Comparison of ENCODE assay signal across 5 cellular contexts in the genomic region with DNA sequence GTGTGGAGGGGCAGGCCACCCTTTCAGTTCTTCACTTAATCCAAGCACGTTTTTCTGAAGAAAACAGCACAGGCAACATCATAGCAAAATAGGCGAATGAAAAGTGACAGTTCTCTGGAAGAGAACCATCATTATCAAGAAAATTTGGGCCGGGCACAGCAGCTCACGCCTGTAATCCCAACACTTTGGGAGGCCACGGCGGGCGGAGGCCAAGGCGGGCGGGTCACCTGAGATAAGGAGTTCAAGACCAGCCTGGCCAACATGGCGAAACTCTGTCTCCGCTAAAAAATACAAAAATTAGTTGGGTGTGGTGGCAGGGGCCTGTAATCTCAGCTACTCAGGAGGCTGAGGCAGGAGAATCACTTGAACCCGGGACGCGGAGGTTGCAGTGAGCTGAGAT. TPM values are rescaled to one million over a fixed set of nuclear protein-coding genes. Genes with fewer than 3 reads are reported as not detected.
"Had no signal": no experiment of that assay in that cellular context is flagged by ENCODE, and none has a peak within 500 bp of the region (broad histone marks: within the 10 kb centered on the region; RNA-seq: fewer than 3 reads in every experiment).

No MANE protein-coding gene starts in this region.

RNA-seq across cellular contexts. Expression of a gene that starts 28.7 kb away (rescaled TPM):
- total RNA-seq: GM23248, H1, H9, HepG2, HT-29 had no signal

RNA-seq across cellular contexts. Expression of a gene that starts 57.6 kb away (rescaled TPM):
- total RNA-seq: GM23248, H1, H9, HepG2, HT-29 had no signal
